25 cellular contexts compared by ENCODE assay signal in genomic region chrX:67727576-67727975, GRCh38.
"Had no signal": no experiment of that assay in that cellular context is flagged by ENCODE, and none has a peak within 500 bp of the region (broad histone marks: within the 10 kb centered on the region; RNA-seq: fewer than 3 reads in every experiment).

No MANE protein-coding gene starts in this region.

- H3K9me3 ChIP-seq: neutrophil, pancreas, prostate gland, right lobe of liver, sigmoid colon, stomach, thoracic aorta, tibial artery, transverse colon, upper lobe of right lung, uterus had no signal

- H3K27me3 ChIP-seq: neutrophil, right lobe of liver, sigmoid colon, stomach, tibial artery, transverse colon, upper lobe of right lung, uterus had no signal

- H3K27me3 Mint-ChIP-seq: naive thymus-derived CD8-positive, alpha-beta T cell; stimulated activated naive CD8-positive, alpha-beta T cell treated with anti-CD3 and anti-CD28 coated beads, Interleukin-15, Interleukin-2, amounts not matched to agents 100 ng/mL and 50 ng/mL, for 24 hours; type B pancreatic cell had no signal

- H3K4me1 Mint-ChIP-seq: nephron progenitor cell; neural crest cell; stimulated activated effector memory CD8-positive, alpha-beta T cell treated with anti-CD3 and anti-CD28 coated beads, Interleukin-12 subunit alpha, Interleukin-12 subunit beta, amount 100 ng/mL, for 72 hours had no signal

- H3K9me3 Mint-ChIP-seq: natural killer cell treated with Interleukin-12 subunit alpha and Interleukin-12 subunit beta and Interleukin-15 and Interleukin-18, amount 100 ng/mL, for 72 hours; neural crest cell; stimulated activated naive B cell treated with anti-CD40 and anti-IgM and Interleukin-4, amounts not matched to agents 10 μg/mL and 1 μg/mL and 100 μg/mL, for 72 hours; stimulated activated naive CD8-positive, alpha-beta T cell treated with anti-CD3 and anti-CD28 coated beads, Interleukin-15, Interleukin-2, amounts not matched to agents 100 ng/mL and 50 ng/mL, for 24 hours; type B pancreatic cell had no signal

- H3K27ac ChIP-seq: neutrophil, pancreas, prostate gland, right lobe of liver, sigmoid colon, stomach, thoracic aorta, tibial artery, transverse colon, upper lobe of right lung had no signal

- H3K4me3 Mint-ChIP-seq: naive thymus-derived CD8-positive, alpha-beta T cell; natural killer cell treated with Interleukin-12 subunit alpha and Interleukin-12 subunit beta and Interleukin-15 and Interleukin-18, amount 100 ng/mL, for 72 hours; nephron progenitor cell; neural crest cell; stimulated activated effector memory CD8-positive, alpha-beta T cell treated with anti-CD3 and anti-CD28 coated beads, Interleukin-12 subunit alpha, Interleukin-12 subunit beta, amount 100 ng/mL, for 72 hours; stimulated activated naive B cell treated with anti-CD40 and anti-IgM and Interleukin-4, amounts not matched to agents 10 μg/mL and 1 μg/mL and 100 μg/mL, for 72 hours; stimulated activated naive CD8-positive, alpha-beta T cell treated with anti-CD3 and anti-CD28 coated beads, Interleukin-15, Interleukin-2, amounts not matched to agents 100 ng/mL and 50 ng/mL, for 24 hours; type B pancreatic cell had no signal

- H3K36me3 Mint-ChIP-seq: naive thymus-derived CD8-positive, alpha-beta T cell; natural killer cell treated with Interleukin-12 subunit alpha and Interleukin-12 subunit beta and Interleukin-15 and Interleukin-18, amount 100 ng/mL, for 72 hours; stimulated activated effector memory CD8-positive, alpha-beta T cell treated with anti-CD3 and anti-CD28 coated beads, Interleukin-12 subunit alpha, Interleukin-12 subunit beta, amount 100 ng/mL, for 72 hours; stimulated activated naive B cell treated with anti-CD40 and anti-IgM and Interleukin-4, amounts not matched to agents 10 μg/mL and 1 μg/mL and 100 μg/mL, for 72 hours; type B pancreatic cell had no signal

- H3K4me3 ChIP-seq: pancreas, prostate gland, right lobe of liver, sigmoid colon, stomach, thoracic aorta, tibial artery, transverse colon, upper lobe of right lung, uterus had no signal

- H3K36me3 ChIP-seq: neutrophil, pancreas, prostate gland, sigmoid colon, stomach, thoracic aorta, tibial artery, transverse colon, upper lobe of right lung, uterus had no signal

- FAIRE-seq: pancreas, small intestine had no signal

- DNase-seq: naive thymus-derived CD8-positive, alpha-beta T cell; nephron progenitor cell; right lobe of liver; sigmoid colon; small intestine; stimulated activated CD4-positive, alpha-beta T cell treated with anti-CD3 and anti-CD28 coated beads, Interleukin-15, amount 100 ng/mL, for 24 hours; stimulated activated CD4-positive, alpha-beta T cell treated with anti-CD3 and anti-CD28 coated beads, Interleukin-2, amount 100 ng/mL, for 24 hours; stimulated activated CD4-positive, alpha-beta T cell treated with anti-CD3 and anti-CD28 coated beads, Interleukin-2, amount 100 ng/mL, for 48 hours; stimulated activated CD4-positive, alpha-beta T cell treated with anti-CD3 and anti-CD28 coated beads, Interleukin-4, amount 100 ng/mL, for 24 hours; stimulated activated naive B cell treated with anti-CD40 and anti-IgM and Interleukin-4, amounts not matched to agents 10 μg/mL and 1 μg/mL and 100 μg/mL, for 72 hours; stimulated activated naive CD4-positive, alpha-beta T cell treated with Interleukin-2 at 50 U/mL for 16 hours; stomach; tibial artery; transverse colon; upper lobe of right lung; uterus had no signal

- H3K27ac Mint-ChIP-seq: naive thymus-derived CD8-positive, alpha-beta T cell; natural killer cell treated with Interleukin-12 subunit alpha and Interleukin-12 subunit beta and Interleukin-15 and Interleukin-18, amount 100 ng/mL, for 72 hours; nephron progenitor cell; stimulated activated effector memory CD8-positive, alpha-beta T cell treated with anti-CD3 and anti-CD28 coated beads, Interleukin-12 subunit alpha, Interleukin-12 subunit beta, amount 100 ng/mL, for 72 hours; stimulated activated naive B cell treated with anti-CD40 and anti-IgM and Interleukin-4, amounts not matched to agents 10 μg/mL and 1 μg/mL and 100 μg/mL, for 72 hours; stimulated activated naive CD8-positive, alpha-beta T cell treated with anti-CD3 and anti-CD28 coated beads, Interleukin-15, Interleukin-2, amounts not matched to agents 100 ng/mL and 50 ng/mL, for 24 hours; type B pancreatic cell had no signal

- H3K4me1 ChIP-seq: pancreas, prostate gland, sigmoid colon, stomach, tibial artery, transverse colon, upper lobe of right lung had no signal
